In genomic region chr5:215256-215655, GRCh38 we compare ENCODE assay signal across 12 cellular contexts. TPM values are rescaled to one million over a fixed set of nuclear protein-coding genes. Genes with fewer than 3 reads are reported as not detected.
DNase-seq lines count a peak whose midpoint lies in the region; ATAC-seq and TF ChIP-seq lines count a peak whose summit lies in the region.
"Not testable (repeated sequence)": the region's sequence is repeated elsewhere in the genome, so short reads cannot be mapped to it uniquely, and the experiment has no call there.
"Had no signal": no experiment of that assay in that cellular context is flagged by ENCODE, and none has a peak within 500 bp of the region (broad histone marks: within the 10 kb centered on the region; RNA-seq: fewer than 3 reads in every experiment).

No MANE protein-coding gene starts in this region.

- not testable (repeated sequence) for ATAC-seq in CD4-positive, alpha-beta T cell (ENCODE audit: poor library complexity)
- ATAC-seq in foreskin keratinocyte, result peak; percentile 77

- not testable (repeated sequence) for H3K4me3 ChIP-seq in astrocyte of the spinal cord (ENCODE audit: low read depth, low read length)

- peaks cover 49% of the 10 kb centered on the region for H3K4me1 Mint-ChIP-seq in CD4-positive, alpha-beta T cell (ENCODE audit: low read depth)
- peaks cover 19 to 32% (median 31%) of the 10 kb centered on the region in 3 donors for H3K4me1 Mint-ChIP-seq in IgD-negative memory B cell
- H3K4me1 Mint-ChIP-seq in T-helper 2 cell treated with Interferon-gamma antibody and Interleukin-4, amounts not matched to agents 5 μg/mL and 100 μg/mL, for 36 hours (ENCODE audit: low read depth), result peaks cover 24% of the 10 kb centered on the region
- peaks cover 39% of the 10 kb centered on the region for H3K4me1 Mint-ChIP-seq in activated T-helper 1 cell treated with anti-CD3 and anti-CD28 coated beads, Interleukin-12 subunit alpha, Interleukin-12 subunit beta, Interleukin-2, Interleukin-4 antibody, amounts not matched to agents 30 ng/mL and 10 ng/mL and 1 ng/mL, durations not matched to agents 14 hours and 24 hours and 36 hours (ENCODE audit: low read depth)
- H3K4me1 Mint-ChIP-seq in neural crest cell, result peaks cover 33% of the 10 kb centered on the region
- H3K4me1 Mint-ChIP-seq in stimulated activated naive CD8-positive, alpha-beta T cell treated with anti-CD3 and anti-CD28 coated beads, Interleukin-15, Interleukin-2, amounts not matched to agents 100 ng/mL and 50 ng/mL, for 24 hours (ENCODE audit: low read depth), result peaks cover 44% of the 10 kb centered on the region

- not testable (repeated sequence) for TF ChIP-seq CTCF in CD4-positive, alpha-beta T cell (IDR thresholded peaks at IDR 0.05); astrocyte of the spinal cord (IDR thresholded peaks at IDR 0.05; ENCODE audit: low read depth, low read length); foreskin keratinocyte (conservative IDR thresholded peaks at IDR 0.05); neural crest cell (conservative IDR thresholded peaks at IDR 0.05)

- peak overlapping the region; percentile 33 for H3K27ac Mint-ChIP-seq in CD4-positive, alpha-beta T cell
- peak overlapping the region in 1 of 3 donors; percentile 69 for H3K27ac Mint-ChIP-seq in IgD-negative memory B cell
- peak overlapping the region; percentile 74 for H3K27ac Mint-ChIP-seq in T-helper 2 cell treated with Interferon-gamma antibody and Interleukin-4, amounts not matched to agents 5 μg/mL and 100 μg/mL, for 36 hours
- peak overlapping the region; percentile 78 for H3K27ac Mint-ChIP-seq in activated T-helper 1 cell treated with anti-CD3 and anti-CD28 coated beads, Interleukin-12 subunit alpha, Interleukin-12 subunit beta, Interleukin-2, Interleukin-4 antibody, amounts not matched to agents 30 ng/mL and 10 ng/mL and 1 ng/mL, durations not matched to agents 14 hours and 24 hours and 36 hours
- H3K27ac Mint-ChIP-seq in neural crest cell (ENCODE audit: unreplicated experiment), result not testable (repeated sequence)
- peak overlapping the region; percentile 96 for H3K27ac Mint-ChIP-seq in stimulated activated naive CD8-positive, alpha-beta T cell treated with anti-CD3 and anti-CD28 coated beads, Interleukin-15, Interleukin-2, amounts not matched to agents 100 ng/mL and 50 ng/mL, for 24 hours

- CTCF ChIA-PET in CD4-positive, alpha-beta T cell (lab: Charles Lee), result not testable (repeated sequence)

- H3K27me3 Mint-ChIP-seq in CD4-positive, alpha-beta T cell; IgD-negative memory B cell; T-helper 2 cell treated with Interferon-gamma antibody and Interleukin-4, amounts not matched to agents 5 μg/mL and 100 μg/mL, for 36 hours (ENCODE audit: low read depth); activated T-helper 1 cell treated with anti-CD3 and anti-CD28 coated beads, Interleukin-12 subunit alpha, Interleukin-12 subunit beta, Interleukin-2, Interleukin-4 antibody, amounts not matched to agents 30 ng/mL and 10 ng/mL and 1 ng/mL, durations not matched to agents 14 hours and 24 hours and 36 hours (ENCODE audit: insufficient read depth); neural crest cell (ENCODE audit: low read depth); stimulated activated naive CD8-positive, alpha-beta T cell treated with anti-CD3 and anti-CD28 coated beads, Interleukin-15, Interleukin-2, amounts not matched to agents 100 ng/mL and 50 ng/mL, for 24 hours: not testable (repeated sequence)

- not testable (repeated sequence) for DNase-seq in CD4-positive, alpha-beta T cell; activated T-helper 1 cell treated with anti-CD3 and anti-CD28 coated beads, Interleukin-12 subunit alpha, Interleukin-12 subunit beta, Interleukin-2, Interleukin-4 antibody, amounts not matched to agents 30 ng/mL and 10 ng/mL and 1 ng/mL, durations not matched to agents 14 hours and 24 hours and 36 hours (ENCODE audit: low spot score); neural crest cell (ENCODE audit: low read depth, low spot score)
- DNase-seq in T-helper 2 cell treated with Interferon-gamma antibody and Interleukin-4, amounts not matched to agents 5 μg/mL and 100 μg/mL, for 36 hours (ENCODE audit: low spot score), result peak; percentile 18
- DNase-seq in astrocyte of the spinal cord (ENCODE audit: low read depth, low spot score), result peak; percentile 34
- DNase-seq in foreskin keratinocyte, result peak in 1 of 2 donors; percentile 42

- intact Hi-C loops in CD4-positive, alpha-beta T cell (cut with DNase I, micrococcal nuclease), result loop anchor here in 1 of 2 experiments (10.0 kb wide), 1 partner anchor 230 kb away; the partner anchor contains the start of gene EXOC3
- intact Hi-C loops in activated T-helper 1 cell treated with anti-CD3 and anti-CD28 coated beads, Interleukin-12 subunit alpha, Interleukin-12 subunit beta, Interleukin-2, Interleukin-4 antibody, amounts not matched to agents 30 ng/mL and 10 ng/mL and 1 ng/mL, durations not matched to agents 14 hours and 24 hours and 36 hours (cut with micrococcal nuclease), result loop anchor here (5.0 kb wide), 2 partner anchors 227 to 247 kb away; partner anchors contain the start of gene EXOC3

- not testable (repeated sequence) for H3K9me3 Mint-ChIP-seq in CD4-positive, alpha-beta T cell; IgD-negative memory B cell; T-helper 2 cell treated with Interferon-gamma antibody and Interleukin-4, amounts not matched to agents 5 μg/mL and 100 μg/mL, for 36 hours; activated T-helper 1 cell treated with anti-CD3 and anti-CD28 coated beads, Interleukin-12 subunit alpha, Interleukin-12 subunit beta, Interleukin-2, Interleukin-4 antibody, amounts not matched to agents 30 ng/mL and 10 ng/mL and 1 ng/mL, durations not matched to agents 14 hours and 24 hours and 36 hours; neural crest cell; stimulated activated naive CD8-positive, alpha-beta T cell treated with anti-CD3 and anti-CD28 coated beads, Interleukin-15, Interleukin-2, amounts not matched to agents 100 ng/mL and 50 ng/mL, for 24 hours

- H3K27ac ChIP-seq in CD4-positive, alpha-beta T cell (ENCODE audit: low read depth, low read length); foreskin keratinocyte: not testable (repeated sequence)

- H3K4me1 ChIP-seq in foreskin keratinocyte, result not testable (repeated sequence)

- POLR2A ChIA-PET in CD4-positive, alpha-beta T cell (lab: Charles Lee), result not testable (repeated sequence)

- not testable (repeated sequence) for H3K27me3 ChIP-seq in CD4-positive, alpha-beta T cell (ENCODE audit: control insufficient read depth, insufficient read depth, low read length); foreskin keratinocyte

- peak overlapping the region; percentile 78 for H3K4me3 Mint-ChIP-seq in CD4-positive, alpha-beta T cell
- peak overlapping the region in 3 of 4 donors; percentile 24 to 79 (median 72) for H3K4me3 Mint-ChIP-seq in IgD-negative memory B cell
- peak overlapping the region; percentile 50 for H3K4me3 Mint-ChIP-seq in T-helper 2 cell treated with Interferon-gamma antibody and Interleukin-4, amounts not matched to agents 5 μg/mL and 100 μg/mL, for 36 hours
- H3K4me3 Mint-ChIP-seq in activated T-helper 1 cell treated with anti-CD3 and anti-CD28 coated beads, Interleukin-12 subunit alpha, Interleukin-12 subunit beta, Interleukin-2, Interleukin-4 antibody, amounts not matched to agents 30 ng/mL and 10 ng/mL and 1 ng/mL, durations not matched to agents 14 hours and 24 hours and 36 hours, result peak overlapping the region; percentile 23
- H3K4me3 Mint-ChIP-seq in neural crest cell, result peak overlapping the region; percentile 45
- peak overlapping the region; percentile 75 for H3K4me3 Mint-ChIP-seq in stimulated activated naive CD8-positive, alpha-beta T cell treated with anti-CD3 and anti-CD28 coated beads, Interleukin-15, Interleukin-2, amounts not matched to agents 100 ng/mL and 50 ng/mL, for 24 hours

- peaks cover 52% of the 10 kb centered on the region for H3K36me3 Mint-ChIP-seq in CD4-positive, alpha-beta T cell (ENCODE audit: low read depth)
- H3K36me3 Mint-ChIP-seq in IgD-negative memory B cell; neural crest cell (ENCODE audit: low read depth): not testable (repeated sequence)
- H3K36me3 Mint-ChIP-seq in T-helper 2 cell treated with Interferon-gamma antibody and Interleukin-4, amounts not matched to agents 5 μg/mL and 100 μg/mL, for 36 hours (ENCODE audit: low read depth), result peaks cover 30% of the 10 kb centered on the region
- peaks cover 16% of the 10 kb centered on the region for H3K36me3 Mint-ChIP-seq in activated T-helper 1 cell treated with anti-CD3 and anti-CD28 coated beads, Interleukin-12 subunit alpha, Interleukin-12 subunit beta, Interleukin-2, Interleukin-4 antibody, amounts not matched to agents 30 ng/mL and 10 ng/mL and 1 ng/mL, durations not matched to agents 14 hours and 24 hours and 36 hours (ENCODE audit: low read depth)
- H3K36me3 Mint-ChIP-seq in stimulated activated naive CD8-positive, alpha-beta T cell treated with anti-CD3 and anti-CD28 coated beads, Interleukin-15, Interleukin-2, amounts not matched to agents 100 ng/mL and 50 ng/mL, for 24 hours (ENCODE audit: low read depth), result peaks cover 23% of the 10 kb centered on the region

- H3K9me3 ChIP-seq in CD4-positive, alpha-beta T cell (ENCODE audit: control insufficient read depth, low read length), result not testable (repeated sequence)

- in situ Hi-C loops in astrocyte of the spinal cord (cut with HindIII; ENCODE audit: low sequenced_read_pairs), result not testable (repeated sequence)

RNA-seq across cellular contexts. Expression of gene CCDC127, which starts 2.7 kb away (rescaled TPM):
- 1 to 10 TPM; 1.9 to 2.8 TPM for total RNA-seq in CD4-positive, alpha-beta T cell
- 5.1 TPM for polyA plus RNA-seq in IgD-negative memory B cell
- 9.5 and 10.9 TPM in 2 replicates for total RNA-seq in activated T-helper 1 cell treated with anti-CD3 and anti-CD28 coated beads, Interleukin-12 subunit alpha, Interleukin-12 subunit beta, Interleukin-2, Interleukin-4 antibody, amounts not matched to agents 30 ng/mL and 10 ng/mL and 1 ng/mL, durations not matched to agents 14 hours and 24 hours and 36 hours
- total RNA-seq in foreskin keratinocyte, result 2.8 and 3.1 TPM in 2 replicates
- 2.7 and 3.0 TPM in 2 replicates for polyA plus RNA-seq in foreskin keratinocyte
- total RNA-seq in neural crest cell, result 11.3 and 11.9 TPM in 2 replicates

RNA-seq across cellular contexts. Expression of gene SDHA, which starts 2.9 kb away (rescaled TPM):
- 100 to 1,000 TPM; 244 to 245 TPM for total RNA-seq in CD4-positive, alpha-beta T cell
- polyA plus RNA-seq in IgD-negative memory B cell (177 TPM), foreskin keratinocyte (81.0 and 88.9 TPM in 2 replicates)
- 135 TPM in 2 replicates for total RNA-seq in activated T-helper 1 cell treated with anti-CD3 and anti-CD28 coated beads, Interleukin-12 subunit alpha, Interleukin-12 subunit beta, Interleukin-2, Interleukin-4 antibody, amounts not matched to agents 30 ng/mL and 10 ng/mL and 1 ng/mL, durations not matched to agents 14 hours and 24 hours and 36 hours
- total RNA-seq in foreskin keratinocyte (93.9 and 107 TPM in 2 replicates), neural crest cell (106 and 108 TPM in 2 replicates)

RNA-seq across cellular contexts. Expression of gene LRRC14B, which starts 24.0 kb away (rescaled TPM):
- total RNA-seq in CD4-positive, alpha-beta T cell, result under 1 TPM in 1 of 2 experiments, not detected in 1; 0.14 TPM
- polyA plus RNA-seq in IgD-negative memory B cell (not detected), foreskin keratinocyte (not detected in 2 replicates)
- not detected in 2 replicates for total RNA-seq in activated T-helper 1 cell treated with anti-CD3 and anti-CD28 coated beads, Interleukin-12 subunit alpha, Interleukin-12 subunit beta, Interleukin-2, Interleukin-4 antibody, amounts not matched to agents 30 ng/mL and 10 ng/mL and 1 ng/mL, durations not matched to agents 14 hours and 24 hours and 36 hours
- total RNA-seq in foreskin keratinocyte (not detected in 2 replicates), neural crest cell (not detected in 2 replicates)
- total RNA-seq: H7, kidney, SJSA1 had no signal
- polyA plus RNA-seq: urinary bladder had no signal

RNA-seq across cellular contexts. Expression of gene PDCD6, which starts 56.2 kb away (rescaled TPM):
- total RNA-seq in CD4-positive, alpha-beta T cell, result 10 to 100 TPM; 36.9 to 38.1 TPM
- polyA plus RNA-seq in IgD-negative memory B cell, result 179 TPM
- 117 and 118 TPM in 2 replicates for total RNA-seq in activated T-helper 1 cell treated with anti-CD3 and anti-CD28 coated beads, Interleukin-12 subunit alpha, Interleukin-12 subunit beta, Interleukin-2, Interleukin-4 antibody, amounts not matched to agents 30 ng/mL and 10 ng/mL and 1 ng/mL, durations not matched to agents 14 hours and 24 hours and 36 hours
- 131 and 135 TPM in 2 replicates for total RNA-seq in foreskin keratinocyte
- 146 and 155 TPM in 2 replicates for polyA plus RNA-seq in foreskin keratinocyte
- total RNA-seq in neural crest cell, result 76.8 and 81.6 TPM in 2 replicates

Comparison
In these comparisons a context has a peak if more than half of its experiments do, and no peak if none do; other contexts are left out.
1. H3K4me3 Mint-ChIP-seq: peak in every context shown above with its lines; median percentile 78 in CD4-positive, alpha-beta T cell; 75 in stimulated activated naive CD8-positive, alpha-beta T cell treated with anti-CD3 and anti-CD28 coated beads, Interleukin-15, Interleukin-2, amounts not matched to agents 100 ng/mL and 50 ng/mL, for 24 hours; 72 in IgD-negative memory B cell; 50 in T-helper 2 cell treated with Interferon-gamma antibody and Interleukin-4, amounts not matched to agents 5 μg/mL and 100 μg/mL, for 36 hours; 45 in neural crest cell; 23 in activated T-helper 1 cell treated with anti-CD3 and anti-CD28 coated beads, Interleukin-12 subunit alpha, Interleukin-12 subunit beta, Interleukin-2, Interleukin-4 antibody, amounts not matched to agents 30 ng/mL and 10 ng/mL and 1 ng/mL, durations not matched to agents 14 hours and 24 hours and 36 hours.